ENCODE assay signal across 1 cellular context in the genomic region with DNA sequence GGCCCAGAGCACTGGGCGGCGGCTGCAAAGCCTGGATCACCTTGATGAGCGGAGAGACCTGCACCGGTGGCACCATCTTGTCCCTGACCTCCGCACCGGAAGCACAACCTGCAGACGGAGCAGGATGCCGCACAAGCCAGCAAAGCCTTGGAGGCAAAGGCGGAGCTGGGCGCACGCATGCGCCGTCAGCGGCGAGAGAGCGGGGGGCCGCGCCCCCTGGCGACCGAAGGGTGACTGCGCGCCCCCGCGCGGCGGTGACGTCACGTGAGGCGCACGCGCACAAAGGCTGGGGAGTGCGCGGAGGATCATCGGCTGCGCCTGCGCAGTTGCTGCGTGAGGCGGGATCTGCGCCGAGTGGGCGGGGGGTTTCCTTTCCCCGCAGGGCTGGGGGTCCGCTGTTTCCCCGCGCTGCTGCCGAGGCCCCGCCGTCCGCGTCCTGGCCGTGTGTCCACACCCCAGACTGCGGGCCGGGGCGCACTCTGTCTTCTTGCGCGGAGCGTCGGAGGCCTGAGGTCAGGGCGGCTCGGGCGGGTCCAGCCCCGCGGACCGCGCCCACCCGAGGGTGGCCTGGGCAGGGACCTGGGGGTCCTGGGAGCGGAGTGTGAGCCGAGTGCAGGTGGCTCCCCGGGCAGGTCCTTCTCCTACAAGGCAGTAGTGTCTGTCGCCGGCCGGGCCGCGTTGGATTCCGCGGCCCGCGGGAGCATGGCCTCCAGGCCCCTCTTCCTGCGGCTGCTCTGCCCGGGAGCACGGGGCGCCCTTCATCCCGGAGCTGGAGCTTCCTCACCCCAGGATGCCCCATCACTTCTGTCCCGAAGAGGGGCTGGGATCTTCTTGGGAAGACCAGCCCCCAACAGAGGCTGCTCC.
TF ChIP-seq lines count a peak whose summit lies in the region.

ATP5ME (minus strand) TSS at position 105 of the 864 bp plus-strand sequence; CDS start at position 76, 29 bp downstream.
A gene with protein sequence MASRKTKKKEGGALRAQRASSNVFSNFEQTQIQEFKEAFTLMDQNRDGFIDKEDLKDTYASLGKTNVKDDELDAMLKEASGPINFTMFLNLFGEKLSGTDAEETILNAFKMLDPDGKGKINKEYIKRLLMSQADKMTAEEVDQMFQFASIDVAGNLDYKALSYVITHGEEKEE (plus strand): TSS at position 371 of the 864 bp plus-strand sequence. CDS start 3,485 bp downstream, outside the sequence.

TF ChIP-seq in K562, 482 proteins besides CTCF, POLR2A, EP300 and RAD21 (continued from another document and continues in another):
- TF ChIP-seq NONO (IDR thresholded peaks at IDR 0.05; ENCODE audit: low read depth in 2 of 2, low read length in 1 of 2) (0 out of 4 replicates have a peak, but pooled peaks of 1 of the 2 experiments have one; percentile 7), MED1 (CRISPR knock-in tag; IDR thresholded peaks at IDR 0.05; ENCODE audit: borderline replicate concordance) (no peak), NFYB (IDR thresholded peaks at IDR 0.05; ENCODE audit: extremely low read depth, insufficient read length) (no peak), NELFE (IDR thresholded peaks at IDR 0.05; ENCODE audit: insufficient read depth, insufficient read length) (no peak), ZBTB17 (CRISPR knock-in tag; IDR thresholded peaks at IDR 0.05) (no peak), HLTF (IDR thresholded peaks at IDR 0.05) (no peak), CBFA2T3 (IDR thresholded peaks at IDR 0.05) (no peak), ZNF76 (CRISPR knock-in tag; IDR thresholded peaks at IDR 0.05; ENCODE audit: borderline replicate concordance) (no peak), PTBP1 (IDR thresholded peaks at IDR 0.05; ENCODE audit: low read depth, low read length) (no peak), U2AF1 (optimal IDR thresholded peaks at IDR 0.05; ENCODE audit: low read depth, low read length) (peak; percentile 70), EGR1 (conservative IDR thresholded peaks at IDR 0.05) (peak; percentile 97), ZNF79 (CRISPR knock-in tag; IDR thresholded peaks at IDR 0.05; ENCODE audit: low read depth) (no peak), SRSF3 (IDR thresholded peaks at IDR 0.05; ENCODE audit: insufficient read depth, low read length) (0 out of 2 replicates have a peak, but pooled peaks have one; percentile 69), SAFB (IDR thresholded peaks at IDR 0.05; ENCODE audit: borderline replicate concordance, low read depth, low read length) (0 out of 2 replicates have a peak, but pooled peaks have one; percentile 53), CBX5 (IDR thresholded peaks at IDR 0.05; ENCODE audit: borderline replicate concordance, low read depth) (no peak), SNRNP70 (optimal IDR thresholded peaks at IDR 0.05; ENCODE audit: low read depth, low read length) (no peak), KLF10 (CRISPR knock-in tag; IDR thresholded peaks at IDR 0.05) (no peak), NFE2 (IDR thresholded peaks at IDR 0.05; ENCODE audit: low read depth) (peak; percentile 42; the same call in 1 of the 2 replicates), TEAD4 (IDR thresholded peaks at IDR 0.05; ENCODE audit: low read length) (no peak), TEAD4 (CRISPR knock-in tag; IDR thresholded peaks at IDR 0.05; ENCODE audit: borderline replicate concordance) (no peak), IRF2 (CRISPR knock-in tag; IDR thresholded peaks at IDR 0.05) (no peak), BACH1 (tag; IDR thresholded peaks at IDR 0.05) (no peak), TRIM24 (IDR thresholded peaks at IDR 0.05) (no peak), ZBTB7A (IDR thresholded peaks at IDR 0.05; ENCODE audit: borderline replicate concordance, control insufficient read depth, low read depth, low read length) (peak; percentile 86; the same call in 1 of the 2 replicates), ZNF184 (CRISPR knock-in tag; IDR thresholded peaks at IDR 0.05) (no peak), ZNF436 (CRISPR knock-in tag; IDR thresholded peaks at IDR 0.05) (no peak), POLR2B (IDR thresholded peaks at IDR 0.05; ENCODE audit: low read depth, partially characterized antibody) (peak; percentile 85), CREB1 (IDR thresholded peaks at IDR 0.05) (peak; percentile 92), CREB1 (CRISPR knock-in tag; IDR thresholded peaks at IDR 0.05) (peak; percentile 98), ZNF239 (CRISPR knock-in tag; IDR thresholded peaks at IDR 0.05) (no peak), UBTF (IDR thresholded peaks at IDR 0.05; ENCODE audit: borderline replicate concordance in 1 of 2, low read depth in 2 of 2, low read length in 2 of 2) (no peak), ERF (CRISPR knock-in tag; IDR thresholded peaks at IDR 0.05) (0 out of 2 replicates have a peak, but pooled peaks have one; percentile 64), SMARCE1 (IDR thresholded peaks at IDR 0.05) (no peak), ZNF324 (CRISPR knock-in tag; IDR thresholded peaks at IDR 0.05) (no peak), MEIS2 (IDR thresholded peaks at IDR 0.05; ENCODE audit: partially characterized antibody) (peak; percentile 96), RBM22 (IDR thresholded peaks at IDR 0.05; ENCODE audit: low read depth, low read length, poor library complexity, severe bottlenecking) (no peak), PHF21A (IDR thresholded peaks at IDR 0.05; ENCODE audit: borderline replicate concordance, low read depth) (no peak), KDM1A (IDR thresholded peaks at IDR 0.05) (no peak), CHD4 (IDR thresholded peaks at IDR 0.05; ENCODE audit: insufficient read depth, insufficient replicate concordance, low read depth, low read length, poor library complexity, severe bottlenecking) (no peak), ETS2 (tag; IDR thresholded peaks at IDR 0.05; ENCODE audit: borderline replicate concordance, poor library complexity, severe bottlenecking) (no peak)
- TF ChIP-seq, protein P1, sequence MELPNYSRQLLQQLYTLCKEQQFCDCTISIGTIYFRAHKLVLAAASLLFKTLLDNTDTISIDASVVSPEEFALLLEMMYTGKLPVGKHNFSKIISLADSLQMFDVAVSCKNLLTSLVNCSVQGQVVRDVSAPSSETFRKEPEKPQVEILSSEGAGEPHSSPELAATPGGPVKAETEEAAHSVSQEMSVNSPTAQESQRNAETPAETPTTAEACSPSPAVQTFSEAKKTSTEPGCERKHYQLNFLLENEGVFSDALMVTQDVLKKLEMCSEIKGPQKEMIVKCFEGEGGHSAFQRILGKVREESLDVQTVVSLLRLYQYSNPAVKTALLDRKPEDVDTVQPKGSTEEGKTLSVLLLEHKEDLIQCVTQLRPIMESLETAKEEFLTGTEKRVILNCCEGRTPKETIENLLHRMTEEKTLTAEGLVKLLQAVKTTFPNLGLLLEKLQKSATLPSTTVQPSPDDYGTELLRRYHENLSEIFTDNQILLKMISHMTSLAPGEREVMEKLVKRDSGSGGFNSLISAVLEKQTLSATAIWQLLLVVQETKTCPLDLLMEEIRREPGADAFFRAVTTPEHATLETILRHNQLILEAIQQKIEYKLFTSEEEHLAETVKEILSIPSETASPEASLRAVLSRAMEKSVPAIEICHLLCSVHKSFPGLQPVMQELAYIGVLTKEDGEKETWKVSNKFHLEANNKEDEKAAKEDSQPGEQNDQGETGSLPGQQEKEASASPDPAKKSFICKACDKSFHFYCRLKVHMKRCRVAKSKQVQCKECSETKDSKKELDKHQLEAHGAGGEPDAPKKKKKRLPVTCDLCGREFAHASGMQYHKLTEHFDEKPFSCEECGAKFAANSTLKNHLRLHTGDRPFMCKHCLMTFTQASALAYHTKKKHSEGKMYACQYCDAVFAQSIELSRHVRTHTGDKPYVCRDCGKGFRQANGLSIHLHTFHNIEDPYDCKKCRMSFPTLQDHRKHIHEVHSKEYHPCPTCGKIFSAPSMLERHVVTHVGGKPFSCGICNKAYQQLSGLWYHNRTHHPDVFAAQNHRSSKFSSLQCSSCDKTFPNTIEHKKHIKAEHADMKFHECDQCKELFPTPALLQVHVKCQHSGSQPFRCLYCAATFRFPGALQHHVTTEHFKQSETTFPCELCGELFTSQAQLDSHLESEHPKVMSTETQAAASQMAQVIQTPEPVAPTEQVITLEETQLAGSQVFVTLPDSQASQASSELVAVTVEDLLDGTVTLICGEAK (IDR thresholded peaks at IDR 0.05) = peak; percentile 91
- TF ChIP-seq, protein P1 (CRISPR knock-in tag; IDR thresholded peaks at IDR 0.05) = no peak
- TF ChIP-seq, protein P2, sequence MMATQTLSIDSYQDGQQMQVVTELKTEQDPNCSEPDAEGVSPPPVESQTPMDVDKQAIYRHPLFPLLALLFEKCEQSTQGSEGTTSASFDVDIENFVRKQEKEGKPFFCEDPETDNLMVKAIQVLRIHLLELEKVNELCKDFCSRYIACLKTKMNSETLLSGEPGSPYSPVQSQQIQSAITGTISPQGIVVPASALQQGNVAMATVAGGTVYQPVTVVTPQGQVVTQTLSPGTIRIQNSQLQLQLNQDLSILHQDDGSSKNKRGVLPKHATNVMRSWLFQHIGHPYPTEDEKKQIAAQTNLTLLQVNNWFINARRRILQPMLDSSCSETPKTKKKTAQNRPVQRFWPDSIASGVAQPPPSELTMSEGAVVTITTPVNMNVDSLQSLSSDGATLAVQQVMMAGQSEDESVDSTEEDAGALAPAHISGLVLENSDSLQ (IDR thresholded peaks at IDR 0.05) = no peak
- TF ChIP-seq, protein P3, sequence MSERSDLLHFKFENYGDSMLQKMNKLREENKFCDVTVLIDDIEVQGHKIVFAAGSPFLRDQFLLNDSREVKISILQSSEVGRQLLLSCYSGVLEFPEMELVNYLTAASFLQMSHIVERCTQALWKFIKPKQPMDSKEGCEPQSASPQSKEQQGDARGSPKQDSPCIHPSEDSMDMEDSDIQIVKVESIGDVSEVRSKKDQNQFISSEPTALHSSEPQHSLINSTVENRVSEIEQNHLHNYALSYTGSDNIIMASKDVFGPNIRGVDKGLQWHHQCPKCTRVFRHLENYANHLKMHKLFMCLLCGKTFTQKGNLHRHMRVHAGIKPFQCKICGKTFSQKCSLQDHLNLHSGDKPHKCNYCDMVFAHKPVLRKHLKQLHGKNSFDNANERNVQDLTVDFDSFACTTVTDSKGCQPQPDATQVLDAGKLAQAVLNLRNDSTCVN (CRISPR knock-in tag; IDR thresholded peaks at IDR 0.05) = no peak
- TF ChIP-seq, protein P4, sequence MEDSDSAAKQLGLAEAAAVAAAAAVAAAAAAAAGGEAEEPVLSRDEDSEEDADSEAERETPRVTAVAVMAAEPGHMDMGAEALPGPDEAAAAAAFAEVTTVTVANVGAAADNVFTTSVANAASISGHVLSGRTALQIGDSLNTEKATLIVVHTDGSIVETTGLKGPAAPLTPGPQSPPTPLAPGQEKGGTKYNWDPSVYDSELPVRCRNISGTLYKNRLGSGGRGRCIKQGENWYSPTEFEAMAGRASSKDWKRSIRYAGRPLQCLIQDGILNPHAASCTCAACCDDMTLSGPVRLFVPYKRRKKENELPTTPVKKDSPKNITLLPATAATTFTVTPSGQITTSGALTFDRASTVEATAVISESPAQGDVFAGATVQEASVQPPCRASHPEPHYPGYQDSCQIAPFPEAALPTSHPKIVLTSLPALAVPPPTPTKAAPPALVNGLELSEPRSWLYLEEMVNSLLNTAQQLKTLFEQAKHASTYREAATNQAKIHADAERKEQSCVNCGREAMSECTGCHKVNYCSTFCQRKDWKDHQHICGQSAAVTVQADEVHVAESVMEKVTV (CRISPR knock-in tag; IDR thresholded peaks at IDR 0.05) = 0 out of 2 replicates have a peak, but pooled peaks have one; percentile 41
- TF ChIP-seq, protein P5, sequence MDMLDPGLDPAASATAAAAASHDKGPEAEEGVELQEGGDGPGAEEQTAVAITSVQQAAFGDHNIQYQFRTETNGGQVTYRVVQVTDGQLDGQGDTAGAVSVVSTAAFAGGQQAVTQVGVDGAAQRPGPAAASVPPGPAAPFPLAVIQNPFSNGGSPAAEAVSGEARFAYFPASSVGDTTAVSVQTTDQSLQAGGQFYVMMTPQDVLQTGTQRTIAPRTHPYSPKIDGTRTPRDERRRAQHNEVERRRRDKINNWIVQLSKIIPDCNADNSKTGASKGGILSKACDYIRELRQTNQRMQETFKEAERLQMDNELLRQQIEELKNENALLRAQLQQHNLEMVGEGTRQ (CRISPR knock-in tag; IDR thresholded peaks at IDR 0.05) = peak; percentile 84
